In the genomic region with DNA sequence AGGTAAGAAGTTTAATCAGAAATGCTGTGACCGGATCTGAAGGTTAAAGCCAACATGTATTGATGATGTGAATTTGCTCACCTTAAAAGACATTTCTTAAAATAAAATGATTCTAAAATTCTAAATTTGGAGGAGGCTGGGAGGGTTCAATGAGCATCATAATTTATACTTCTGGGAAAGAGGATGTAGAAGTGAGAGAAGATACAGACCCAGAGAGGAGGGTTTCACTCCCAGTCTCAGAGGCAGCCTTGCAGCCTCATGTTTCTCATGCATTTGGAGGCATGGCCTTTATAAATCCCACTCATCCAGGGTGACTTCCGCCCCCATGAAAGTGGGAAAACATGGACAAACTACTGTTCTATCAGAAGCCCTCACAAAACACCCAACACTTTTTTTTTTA, we compare ENCODE assay signal across 15 cellular contexts.
A peak's percentile ranks its signal among the peaks of the same experiment; 100 is the strongest.
DNase-seq lines count a peak whose midpoint lies in the region; ATAC-seq, FAIRE-seq and TF ChIP-seq lines count a peak whose summit lies in the region.
"Had no signal": no experiment of that assay in that cellular context is flagged by ENCODE, and none has a peak within 500 bp of the region (broad histone marks: within the 10 kb centered on the region; RNA-seq: fewer than 3 reads in every experiment).

No MANE protein-coding gene starts in this region.

- TF ChIP-seq CTCF in GM12878 (IDR thresholded peaks at IDR 0.05 in 2 of 3, conservative IDR thresholded peaks at IDR 0.05 in 1 of 3; ENCODE audit: control insufficient read depth in 2 of 3, extremely low read depth in 1 of 3, insufficient read depth in 1 of 3, low read depth in 3 of 3, low read length in 3 of 3) = no peak

- peak; percentile 87 for FAIRE-seq in GM12878 (lab: Jason Lieb, UNC)
- FAIRE-seq: TTC549 had no signal

- 1% methylated on average over 2 of the region's 2 CpGs for WGBS in GM12878 (ENCODE audit: insufficient coverage, insufficient replicate concordance, low lambda C conversion rate, missing lambda C conversion rate)

- intact Hi-C loops in GM12878 (cut with micrococcal nuclease; ENCODE audit: unreplicated experiment) = loop anchor here (10.0 kb wide), 1 partner anchor 307 kb away; the partner anchor contains the start of gene KLF6

- no peaks in the 10 kb centered on the region for H4K20me1 ChIP-seq in GM12878 (ENCODE audit: control insufficient read depth, insufficient read depth)
- H4K20me1 ChIP-seq: BLaER1 treated with 17β-estradiol and CSF1 and Interleukin-3, amounts not matched to agents 10 nM and 100 nM had no signal

- no peak overlapping the region for H3K9ac ChIP-seq in GM12878 (ENCODE audit: control insufficient read depth, insufficient read depth, low read length)
- H3K9ac ChIP-seq: BLaER1 treated with 17β-estradiol and CSF1 and Interleukin-3, amounts not matched to agents 10 nM and 100 nM had no signal

- BruUV-seq in GM12878 (replicated peaks; lab: Mats Ljungman, UMichigan) = no TSS peak

- POLR2A ChIA-PET in GM12878 (lab: Charles Lee) = no interaction called here
- POLR2A ChIA-PET in activated CD4-positive, alpha-beta memory T cell treated with anti-CD3 and anti-CD28 coated beads, Interleukin-2, amount 10 ng/mL, durations not matched to agents 7 days and 5 days (lab: Charles Lee) = no interaction called here

- no peak overlapping the region for H3K4me3 Mint-ChIP-seq in activated CD4-positive, alpha-beta memory T cell treated with anti-CD3 and anti-CD28 coated beads, Interleukin-2, amount 10 ng/mL, durations not matched to agents 7 days and 5 days
- no peak overlapping the region for H3K4me3 Mint-ChIP-seq in activated naive CD4-positive, alpha-beta T cell treated with anti-CD3 and anti-CD28 coated beads, Interleukin-2, amount 10 ng/mL, durations not matched to agents 7 days and 5 days
- H3K4me3 Mint-ChIP-seq: activated T-cell treated with anti-CD3 and anti-CD28 coated beads, Interleukin-2, amount 50 U/mL, for 4 hours; brain had no signal

- peaks cover 9% of the 10 kb centered on the region for H3K27me3 Mint-ChIP-seq in activated CD4-positive, alpha-beta memory T cell treated with anti-CD3 and anti-CD28 coated beads, Interleukin-2, amount 10 ng/mL, durations not matched to agents 7 days and 5 days
- peaks cover 26% of the 10 kb centered on the region for H3K27me3 Mint-ChIP-seq in activated naive CD4-positive, alpha-beta T cell treated with anti-CD3 and anti-CD28 coated beads, Interleukin-2, amount 10 ng/mL, durations not matched to agents 7 days and 5 days
- H3K27me3 Mint-ChIP-seq: brain had no signal

- H3K27me3 ChIP-seq in GM12878 (replicated peaks in 1 of 2; ENCODE audit: control insufficient read depth in 2 of 2, insufficient read depth in 2 of 2, low read length in 1 of 2) = no peaks in the 10 kb centered on the region
- H3K27me3 ChIP-seq: BLaER1 treated with 17β-estradiol and CSF1 and Interleukin-3, amounts not matched to agents 10 nM and 100 nM had no signal

- no peak overlapping the region for H3K27ac Mint-ChIP-seq in activated CD4-positive, alpha-beta memory T cell treated with anti-CD3 and anti-CD28 coated beads, Interleukin-2, amount 10 ng/mL, durations not matched to agents 7 days and 5 days
- no peak overlapping the region for H3K27ac Mint-ChIP-seq in activated naive CD4-positive, alpha-beta T cell treated with anti-CD3 and anti-CD28 coated beads, Interleukin-2, amount 10 ng/mL, durations not matched to agents 7 days and 5 days
- H3K27ac Mint-ChIP-seq: progenitor cell of endocrine pancreas had no signal

- H3K4me1 ChIP-seq in GM12878 (ENCODE audit: control insufficient read depth, insufficient read depth, low read length) = peaks cover 40% of the 10 kb centered on the region

- H3K36me3 ChIP-seq in GM12878 (ENCODE audit: control insufficient read depth in 2 of 2, insufficient read depth in 2 of 2, low read length in 1 of 2) = no peaks in the 10 kb centered on the region
- H3K36me3 ChIP-seq: thoracic aorta had no signal

- RAD21 ChIA-PET in GM12878 (lab: Charles Lee; ENCODE audit: unreplicated experiment) = no interaction called here

- no peak overlapping the region for H3K4me3 ChIP-seq in GM12878
- H3K4me3 ChIP-seq: BLaER1 treated with 17β-estradiol and CSF1 and Interleukin-3, amounts not matched to agents 10 nM and 100 nM; thoracic aorta had no signal

- H3K36me3 Mint-ChIP-seq in activated CD4-positive, alpha-beta memory T cell treated with anti-CD3 and anti-CD28 coated beads, Interleukin-2, amount 10 ng/mL, durations not matched to agents 7 days and 5 days (ENCODE audit: low read depth) = no peaks in the 10 kb centered on the region
- H3K36me3 Mint-ChIP-seq in activated naive CD4-positive, alpha-beta T cell treated with anti-CD3 and anti-CD28 coated beads, Interleukin-2, amount 10 ng/mL, durations not matched to agents 7 days and 5 days = no peaks in the 10 kb centered on the region
- H3K36me3 Mint-ChIP-seq: brain had no signal

- no peaks in the 10 kb centered on the region for H3K9me3 Mint-ChIP-seq in activated CD4-positive, alpha-beta memory T cell treated with anti-CD3 and anti-CD28 coated beads, Interleukin-2, amount 10 ng/mL, durations not matched to agents 7 days and 5 days
- no peaks in the 10 kb centered on the region for H3K9me3 Mint-ChIP-seq in activated naive CD4-positive, alpha-beta T cell treated with anti-CD3 and anti-CD28 coated beads, Interleukin-2, amount 10 ng/mL, durations not matched to agents 7 days and 5 days
- H3K9me3 Mint-ChIP-seq: activated T-cell treated with anti-CD3 and anti-CD28 coated beads, Interleukin-2, amount 50 U/mL, for 4 hours had no signal

- H3K4me1 Mint-ChIP-seq in activated CD4-positive, alpha-beta memory T cell treated with anti-CD3 and anti-CD28 coated beads, Interleukin-2, amount 10 ng/mL, durations not matched to agents 7 days and 5 days = peaks cover 17% of the 10 kb centered on the region
- H3K4me1 Mint-ChIP-seq in activated naive CD4-positive, alpha-beta T cell treated with anti-CD3 and anti-CD28 coated beads, Interleukin-2, amount 10 ng/mL, durations not matched to agents 7 days and 5 days = peaks cover 6% of the 10 kb centered on the region

- TF ChIP-seq POLR2A in GM12878 (IDR thresholded peaks at IDR 0.05; ENCODE audit: low read depth, low read length) = no peak

- in situ Hi-C loops in GM12878 (cut with MboI) = no loop called here

- DNase-seq in GM12878 (ENCODE audit: low read depth, low spot score) (no peak), NCI-H524 treated with DMSO at 0.1 percent for 48 hours (lab: John Stamatoyannopoulos, UW) (no peak), SHP77 (lab: John Stamatoyannopoulos, UW) (no peak)
- DNase-seq in activated CD4-positive, alpha-beta memory T cell treated with anti-CD3 and anti-CD28 coated beads, Interleukin-2, amount 10 ng/mL, durations not matched to agents 7 days and 5 days = no peak
- DNase-seq in activated naive CD4-positive, alpha-beta T cell treated with anti-CD3 and anti-CD28 coated beads, Interleukin-2, amount 10 ng/mL, durations not matched to agents 7 days and 5 days = no peak
- DNase-seq: activated T-cell treated with anti-CD3 and anti-CD28 coated beads, Interleukin-2, amount 50 U/mL, for 4 hours had no signal

- no peak for TF ChIP-seq EP300 in GM12878 (IDR thresholded peaks at IDR 0.05; ENCODE audit: borderline replicate concordance in 1 of 2, control insufficient read depth in 1 of 2, low read depth in 2 of 2, low read length in 2 of 2)

- CTCF ChIA-PET in GM12878 (lab: Yijun Ruan, JAX) = no interaction called here
- CTCF ChIA-PET in activated CD4-positive, alpha-beta memory T cell treated with anti-CD3 and anti-CD28 coated beads, Interleukin-2, amount 10 ng/mL, durations not matched to agents 7 days and 5 days (lab: Charles Lee) = no interaction called here
- CTCF ChIA-PET in activated naive CD4-positive, alpha-beta T cell treated with anti-CD3 and anti-CD28 coated beads, Interleukin-2, amount 10 ng/mL, durations not matched to agents 7 days and 5 days (lab: Charles Lee) = no interaction called here

- SMC1A ChIA-PET in GM12878 (lab: Charles Lee; ENCODE audit: uncharacterized antibody, unreplicated experiment) = interaction anchor here (1.5 kb wide), 1 partner anchor 11 kb away, joined by 3 read pairs; no protein-coding TSS in a partner anchor

- peak overlapping the region; percentile 79 for H3K27ac ChIP-seq in GM12878 (ENCODE audit: control insufficient read depth, insufficient read depth)
- H3K27ac ChIP-seq: thoracic aorta had no signal

- H2AFZ ChIP-seq in GM12878 (ENCODE audit: control insufficient read depth, low read depth, low read length) = no peak overlapping the region

- no peaks in the 10 kb centered on the region; the same call in 2 of the 3 replicates for H3K9me3 ChIP-seq in GM12878 (replicated peaks; ENCODE audit: control insufficient read depth, insufficient read depth, low read length)
- H3K9me3 ChIP-seq: thoracic aorta had no signal

- ATAC-seq in GM18511 (IDR thresholded peaks at IDR 0.05; ENCODE audit: unreplicated experiment) (peak; percentile 69), GM21423 (IDR thresholded peaks at IDR 0.05; ENCODE audit: unreplicated experiment) (peak; percentile 43), HG03039 (IDR thresholded peaks at IDR 0.05; ENCODE audit: unreplicated experiment) (peak; percentile 67), GM12878 (peak; percentile 37; the same call in 1 of the 3 replicates)
- ATAC-seq: HCT116 had no signal

- no peaks in the 10 kb centered on the region for H3K79me2 ChIP-seq in GM12878 (ENCODE audit: control insufficient read depth, insufficient read depth, low read length)

- peak overlapping the region; percentile 34 for H3K4me2 ChIP-seq in GM12878 (ENCODE audit: control insufficient read depth, insufficient read depth)

- no peak for TF ChIP-seq RAD21 in GM12878 (IDR thresholded peaks at IDR 0.05; ENCODE audit: insufficient read depth, low read depth, low read length)

TF ChIP-seq in GM12878, 131 proteins besides CTCF, POLR2A, EP300 and RAD21 (continues in another document):
- no peak for TF ChIP-seq RELA (IDR thresholded peaks at IDR 0.05; ENCODE audit: borderline replicate concordance, partially characterized antibody)
- no peak for TF ChIP-seq PKNOX1 (IDR thresholded peaks at IDR 0.05)
- 0 out of 2 replicates have a peak, but pooled peaks have one; percentile 12 for TF ChIP-seq RUNX3 (IDR thresholded peaks at IDR 0.05; ENCODE audit: low read length)
- TF ChIP-seq KDM1A (IDR thresholded peaks at IDR 0.05; ENCODE audit: borderline replicate concordance) = no peak
